9 cellular contexts compared by ENCODE assay signal in the genomic region with DNA sequence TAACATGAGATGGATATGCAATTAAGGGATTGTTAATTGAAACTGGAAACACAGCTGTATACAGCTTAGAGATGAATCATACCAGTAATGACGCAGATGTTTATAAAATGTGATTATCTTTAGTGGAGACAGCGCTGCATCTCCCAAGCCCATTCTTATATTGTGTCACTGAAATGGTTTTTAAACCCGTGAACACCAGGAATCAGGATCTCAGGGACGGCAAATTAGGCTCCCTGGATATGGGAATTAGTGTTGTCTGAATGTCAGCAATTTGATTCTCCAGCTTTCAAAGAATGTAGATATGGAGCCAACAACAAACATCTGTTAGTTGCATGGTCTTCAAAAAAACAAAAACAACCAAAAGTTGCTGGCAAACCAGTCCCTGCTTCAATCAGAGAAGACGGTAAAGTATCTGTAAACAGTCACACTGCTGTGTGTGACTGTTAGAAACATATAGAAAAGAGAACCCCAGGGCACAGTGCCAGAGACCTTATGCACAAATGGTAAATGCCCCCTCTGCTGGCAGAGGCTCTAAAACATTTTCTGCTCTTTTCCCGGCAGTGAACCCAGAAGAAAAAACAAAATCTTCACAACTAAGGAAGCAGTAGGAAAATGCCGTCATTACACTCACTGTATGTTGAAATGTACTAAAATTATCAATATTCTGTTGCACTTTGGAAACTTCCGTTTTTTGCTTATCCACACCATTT.
DNase-seq lines count a peak whose midpoint lies in the region; ATAC-seq and TF ChIP-seq lines count a peak whose summit lies in the region.
"Had no signal": no experiment of that assay in that cellular context is flagged by ENCODE, and none has a peak within 500 bp of the region (broad histone marks: within the 10 kb centered on the region; RNA-seq: fewer than 3 reads in every experiment).

No MANE protein-coding gene starts in this region.

- CTCF ChIA-PET in activated CD8-positive, alpha-beta memory T cell treated with anti-CD3 and anti-CD28 coated beads, Interleukin-2, amount 10 ng/mL, durations not matched to agents 7 days and 5 days (lab: Charles Lee), result no interaction called here

- H3K36me3 ChIP-seq in sigmoid colon, result no peaks in the 10 kb centered on the region

- TF ChIP-seq POLR2A in sigmoid colon (IDR thresholded peaks at IDR 0.05), result no peak

- WGBS in sigmoid colon, 2 donors, result 36 to 42% methylated on average over 8 of the region's 8 CpGs

- no peaks in the 10 kb centered on the region for H3K27me3 Mint-ChIP-seq in activated CD8-positive, alpha-beta memory T cell treated with anti-CD3 and anti-CD28 coated beads, Interleukin-2, amount 10 ng/mL, durations not matched to agents 7 days and 5 days
- H3K27me3 Mint-ChIP-seq: central memory CD8-positive, alpha-beta T cell had no signal

- no peaks in the 10 kb centered on the region for H3K9me3 ChIP-seq in sigmoid colon

- no peak for TF ChIP-seq CTCF in sigmoid colon (IDR thresholded peaks at IDR 0.05)

- no peaks in the 10 kb centered on the region for H3K4me1 Mint-ChIP-seq in activated CD8-positive, alpha-beta memory T cell treated with anti-CD3 and anti-CD28 coated beads, Interleukin-2, amount 10 ng/mL, durations not matched to agents 7 days and 5 days
- H3K4me1 Mint-ChIP-seq: central memory CD8-positive, alpha-beta T cell had no signal

- H3K27ac Mint-ChIP-seq in activated CD8-positive, alpha-beta memory T cell treated with anti-CD3 and anti-CD28 coated beads, Interleukin-2, amount 10 ng/mL, durations not matched to agents 7 days and 5 days, result no peak overlapping the region

- ATAC-seq in activated CD8-positive, alpha-beta memory T cell treated with anti-CD3 and anti-CD28 coated beads, Interleukin-2, amount 10 ng/mL, durations not matched to agents 7 days and 5 days, result no peak
- ATAC-seq in HG02938 (IDR thresholded peaks at IDR 0.05; ENCODE audit: unreplicated experiment), result no peak

- no peak for TF ChIP-seq EP300 in sigmoid colon (IDR thresholded peaks at IDR 0.05)

- H3K27ac ChIP-seq in sigmoid colon, result no peak overlapping the region

- H3K4me3 Mint-ChIP-seq in activated CD8-positive, alpha-beta memory T cell treated with anti-CD3 and anti-CD28 coated beads, Interleukin-2, amount 10 ng/mL, durations not matched to agents 7 days and 5 days, result no peak overlapping the region
- H3K4me3 Mint-ChIP-seq: central memory CD8-positive, alpha-beta T cell had no signal

- intact Hi-C loops in sigmoid colon (cut with DNase I), result no loop called here

- H3K9me3 Mint-ChIP-seq in activated CD8-positive, alpha-beta memory T cell treated with anti-CD3 and anti-CD28 coated beads, Interleukin-2, amount 10 ng/mL, durations not matched to agents 7 days and 5 days (ENCODE audit: low read depth), result no peaks in the 10 kb centered on the region
- H3K9me3 Mint-ChIP-seq: central memory CD8-positive, alpha-beta T cell had no signal

- no peak overlapping the region for H3K4me3 ChIP-seq in sigmoid colon

- DNase-seq in stimulated activated CD4-positive, alpha-beta T cell treated with anti-CD3 and anti-CD28 coated beads, Interleukin-15, amount 100 ng/mL, for 24 hours, result peak; percentile 1
- DNase-seq in stimulated activated CD4-positive, alpha-beta T cell treated with anti-CD3 and anti-CD28 coated beads, Interleukin-4, amount 100 ng/mL, for 4 hours, result no peak
- DNase-seq in NCI-H1092 treated with DMSO at 0.1 percent for 48 hours (lab: John Stamatoyannopoulos, UW) (peak; percentile 75), astrocyte of the hippocampus (ENCODE audit: low read depth, low spot score) (peak; percentile 47), kidney tubule cell (ENCODE audit: low spot score) (peak; percentile 29), sigmoid colon (no peak)
- DNase-seq in activated CD8-positive, alpha-beta memory T cell treated with anti-CD3 and anti-CD28 coated beads, Interleukin-2, amount 10 ng/mL, durations not matched to agents 7 days and 5 days, result no peak

- H3K4me1 ChIP-seq in sigmoid colon, result no peaks in the 10 kb centered on the region

- no peaks in the 10 kb centered on the region for H3K27me3 ChIP-seq in sigmoid colon

- H3K36me3 Mint-ChIP-seq in activated CD8-positive, alpha-beta memory T cell treated with anti-CD3 and anti-CD28 coated beads, Interleukin-2, amount 10 ng/mL, durations not matched to agents 7 days and 5 days, result no peaks in the 10 kb centered on the region

Comparison
In these comparisons a context has a peak if more than half of its experiments do, and no peak if none do; other contexts are left out.
1. DNase-seq: peak in stimulated activated CD4-positive, alpha-beta T cell treated with anti-CD3 and anti-CD28 coated beads, Interleukin-15, amount 100 ng/mL, for 24 hours (single experiment), NCI-H1092 treated with DMSO at 0.1 percent for 48 hours (single experiment), astrocyte of the hippocampus (single experiment) and kidney tubule cell (single experiment); none in stimulated activated CD4-positive, alpha-beta T cell treated with anti-CD3 and anti-CD28 coated beads, Interleukin-4, amount 100 ng/mL, for 4 hours (0 of 2), sigmoid colon (single experiment) and activated CD8-positive, alpha-beta memory T cell treated with anti-CD3 and anti-CD28 coated beads, Interleukin-2, amount 10 ng/mL, durations not matched to agents 7 days and 5 days (single experiment).